ENCODE assay signal across 1 cellular context in the genomic region with DNA sequence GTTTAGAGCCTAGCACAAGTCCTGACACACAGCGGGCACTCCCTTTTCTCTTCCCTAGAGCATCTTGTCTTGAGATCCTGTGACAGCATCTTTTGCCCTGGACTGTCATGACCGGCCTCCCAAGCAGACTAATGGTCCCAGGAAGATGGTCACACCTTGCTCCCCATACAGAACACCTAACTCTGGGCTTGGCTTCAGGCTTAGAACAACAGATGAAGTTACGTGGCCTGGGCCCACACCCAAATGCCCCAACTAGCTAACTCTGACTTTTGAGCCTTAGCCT.
TF ChIP-seq lines count a peak whose summit lies in the region.

No MANE protein-coding gene starts in this region.

TF ChIP-seq in HCT116, 20 proteins besides CTCF, POLR2A, EP300 and RAD21 (continued from another document):
- TF ChIP-seq, protein P1, sequence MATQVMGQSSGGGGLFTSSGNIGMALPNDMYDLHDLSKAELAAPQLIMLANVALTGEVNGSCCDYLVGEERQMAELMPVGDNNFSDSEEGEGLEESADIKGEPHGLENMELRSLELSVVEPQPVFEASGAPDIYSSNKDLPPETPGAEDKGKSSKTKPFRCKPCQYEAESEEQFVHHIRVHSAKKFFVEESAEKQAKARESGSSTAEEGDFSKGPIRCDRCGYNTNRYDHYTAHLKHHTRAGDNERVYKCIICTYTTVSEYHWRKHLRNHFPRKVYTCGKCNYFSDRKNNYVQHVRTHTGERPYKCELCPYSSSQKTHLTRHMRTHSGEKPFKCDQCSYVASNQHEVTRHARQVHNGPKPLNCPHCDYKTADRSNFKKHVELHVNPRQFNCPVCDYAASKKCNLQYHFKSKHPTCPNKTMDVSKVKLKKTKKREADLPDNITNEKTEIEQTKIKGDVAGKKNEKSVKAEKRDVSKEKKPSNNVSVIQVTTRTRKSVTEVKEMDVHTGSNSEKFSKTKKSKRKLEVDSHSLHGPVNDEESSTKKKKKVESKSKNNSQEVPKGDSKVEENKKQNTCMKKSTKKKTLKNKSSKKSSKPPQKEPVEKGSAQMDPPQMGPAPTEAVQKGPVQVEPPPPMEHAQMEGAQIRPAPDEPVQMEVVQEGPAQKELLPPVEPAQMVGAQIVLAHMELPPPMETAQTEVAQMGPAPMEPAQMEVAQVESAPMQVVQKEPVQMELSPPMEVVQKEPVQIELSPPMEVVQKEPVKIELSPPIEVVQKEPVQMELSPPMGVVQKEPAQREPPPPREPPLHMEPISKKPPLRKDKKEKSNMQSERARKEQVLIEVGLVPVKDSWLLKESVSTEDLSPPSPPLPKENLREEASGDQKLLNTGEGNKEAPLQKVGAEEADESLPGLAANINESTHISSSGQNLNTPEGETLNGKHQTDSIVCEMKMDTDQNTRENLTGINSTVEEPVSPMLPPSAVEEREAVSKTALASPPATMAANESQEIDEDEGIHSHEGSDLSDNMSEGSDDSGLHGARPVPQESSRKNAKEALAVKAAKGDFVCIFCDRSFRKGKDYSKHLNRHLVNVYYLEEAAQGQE (IDR thresholded peaks at IDR 0.05; ENCODE audit: low read depth) = no peak
- TF ChIP-seq EZH2 (IDR thresholded peaks at IDR 0.05) (no peak), CEBPB (IDR thresholded peaks at IDR 0.05; ENCODE audit: low read depth) (no peak), YY1 (IDR thresholded peaks at IDR 0.05; ENCODE audit: extremely low read depth, insufficient replicate concordance, low read depth, low read length) (no peak), ZFX (IDR thresholded peaks at IDR 0.05) (no peak), JUND (IDR thresholded peaks at IDR 0.05) (no peak), ZNF274 (IDR thresholded peaks at IDR 0.05; ENCODE audit: low read depth, low read length) (no peak), SRF (IDR thresholded peaks at IDR 0.05; ENCODE audit: low read depth) (no peak)
